Comparison of ENCODE assay signal across 21 cellular contexts in the genomic region with DNA sequence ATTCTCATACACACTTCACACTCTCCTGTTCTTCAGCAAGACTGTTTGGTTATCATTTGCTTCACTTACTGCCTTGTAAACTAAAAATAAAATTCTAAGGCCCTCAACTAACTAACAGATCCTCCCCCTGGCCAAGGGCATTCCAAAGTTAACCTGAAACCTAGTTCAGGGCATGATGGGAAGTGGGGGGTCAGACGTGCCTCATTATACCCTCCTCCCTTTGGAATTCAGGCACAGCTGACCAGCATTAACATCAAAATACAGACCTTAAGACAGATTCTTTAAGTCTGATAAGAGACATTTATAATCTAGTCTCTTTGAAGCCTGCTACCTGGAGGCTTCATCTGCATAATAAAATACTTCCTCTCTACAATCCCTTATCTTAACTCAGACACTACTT.
"Had no signal": no experiment of that assay in that cellular context is flagged by ENCODE, and none has a peak within 500 bp of the region (broad histone marks: within the 10 kb centered on the region; RNA-seq: fewer than 3 reads in every experiment).

No MANE protein-coding gene starts in this region.

- ATAC-seq: activated CD8-positive, alpha-beta memory T cell treated with anti-CD3 and anti-CD28 coated beads, Interleukin-2, amount 10 ng/mL, durations not matched to agents 7 days and 5 days; activated T-helper 17 cell treated with anti-CD3 and anti-CD28 coated beads, Interleukin-2, amount 50 U/mL, for 72 hours; PC-3 had no signal

- H3K27ac Mint-ChIP-seq: activated CD4-positive, alpha-beta T cell treated with anti-CD3 and anti-CD28 coated beads, Interleukin-2, amount 10 ng/mL, durations not matched to agents 24 days and 14 days; activated CD8-positive, alpha-beta memory T cell treated with anti-CD3 and anti-CD28 coated beads, Interleukin-2, amount 10 ng/mL, durations not matched to agents 7 days and 5 days; activated naive CD4-positive, alpha-beta T cell treated with anti-CD3 and anti-CD28 coated beads, Interleukin-2, amount 10 ng/mL, durations not matched to agents 7 days and 5 days; activated naive CD8-positive, alpha-beta T cell treated with anti-CD3 and anti-CD28 coated beads for 36 hours; activated T-helper 17 cell treated with anti-CD3 and anti-CD28 coated beads, Interleukin-2, amount 50 U/mL, for 72 hours; T-helper 1 cell treated with Interleukin-12 subunit alpha and Interleukin-12 subunit beta and Interleukin-4 antibody, amounts not matched to agents 30 μg/mL and 1 μg/mL, for 36 hours had no signal

- DNase-seq: activated CD4-positive, alpha-beta T cell treated with anti-CD3 and anti-CD28 coated beads for 1 hour; activated CD4-positive, alpha-beta T cell treated with anti-CD3 and anti-CD28 coated beads, Interleukin-2, amount 10 ng/mL, durations not matched to agents 24 days and 14 days; activated CD4-positive, alpha-beta T cell treated with anti-CD3 and anti-CD28 coated beads, Interleukin-2, amount 50 U/mL, for 48 hours; activated CD8-positive, alpha-beta memory T cell treated with anti-CD3 and anti-CD28 coated beads, Interleukin-2, amount 10 ng/mL, durations not matched to agents 7 days and 5 days; activated gamma-delta T cell; activated naive CD4-positive, alpha-beta T cell treated with anti-CD3 and anti-CD28 coated beads, Interleukin-2, amount 10 ng/mL, durations not matched to agents 7 days and 5 days; activated naive CD8-positive, alpha-beta T cell treated with anti-CD3 and anti-CD28 coated beads for 36 hours; activated T-cell treated with anti-CD3 and anti-CD28 coated beads, Interleukin-2, amount 50 U/mL, for 48 hours; brain microvascular endothelial cell; MM.1S; NCI-H1105; NCI-H1436; NCI-H1694 treated with DMSO at 0.1 percent for 48 hours; NCI-H2029 treated with DMSO at 0.1 percent for 48 hours; NCI-H446; NCI-H524; PC-3; SHP77 treated with DMSO at 0.1 percent for 48 hours had no signal

- H3K27ac ChIP-seq: brain microvascular endothelial cell, cardiac muscle cell had no signal

- H3K4me3 Mint-ChIP-seq: activated CD4-positive, alpha-beta T cell treated with anti-CD3 and anti-CD28 coated beads, Interleukin-2, amount 10 ng/mL, durations not matched to agents 24 days and 14 days; activated CD8-positive, alpha-beta memory T cell treated with anti-CD3 and anti-CD28 coated beads, Interleukin-2, amount 10 ng/mL, durations not matched to agents 7 days and 5 days; activated naive CD4-positive, alpha-beta T cell treated with anti-CD3 and anti-CD28 coated beads, Interleukin-2, amount 10 ng/mL, durations not matched to agents 7 days and 5 days; activated naive CD8-positive, alpha-beta T cell treated with anti-CD3 and anti-CD28 coated beads for 36 hours; activated T-helper 17 cell treated with anti-CD3 and anti-CD28 coated beads, Interleukin-2, amount 50 U/mL, for 72 hours; T-helper 1 cell treated with Interleukin-12 subunit alpha and Interleukin-12 subunit beta and Interleukin-4 antibody, amounts not matched to agents 30 μg/mL and 1 μg/mL, for 36 hours had no signal

- H3K4me3 ChIP-seq: cardiac muscle cell had no signal

- H3K4me1 Mint-ChIP-seq: activated CD4-positive, alpha-beta T cell treated with anti-CD3 and anti-CD28 coated beads, Interleukin-2, amount 10 ng/mL, durations not matched to agents 24 days and 14 days; activated CD8-positive, alpha-beta memory T cell treated with anti-CD3 and anti-CD28 coated beads, Interleukin-2, amount 10 ng/mL, durations not matched to agents 7 days and 5 days; activated naive CD4-positive, alpha-beta T cell treated with anti-CD3 and anti-CD28 coated beads, Interleukin-2, amount 10 ng/mL, durations not matched to agents 7 days and 5 days; activated naive CD8-positive, alpha-beta T cell treated with anti-CD3 and anti-CD28 coated beads for 36 hours; activated T-helper 17 cell treated with anti-CD3 and anti-CD28 coated beads, Interleukin-2, amount 50 U/mL, for 72 hours had no signal

- H3K36me3 Mint-ChIP-seq: activated CD8-positive, alpha-beta memory T cell treated with anti-CD3 and anti-CD28 coated beads, Interleukin-2, amount 10 ng/mL, durations not matched to agents 7 days and 5 days; activated naive CD4-positive, alpha-beta T cell treated with anti-CD3 and anti-CD28 coated beads, Interleukin-2, amount 10 ng/mL, durations not matched to agents 7 days and 5 days; activated naive CD8-positive, alpha-beta T cell treated with anti-CD3 and anti-CD28 coated beads for 36 hours had no signal

- H3K9me3 Mint-ChIP-seq: activated CD4-positive, alpha-beta T cell treated with anti-CD3 and anti-CD28 coated beads, Interleukin-2, amount 10 ng/mL, durations not matched to agents 24 days and 14 days had no signal

- H3K36me3 ChIP-seq: brain microvascular endothelial cell, cardiac muscle cell had no signal

- H3K27me3 ChIP-seq: brain microvascular endothelial cell, cardiac muscle cell had no signal

- H3K27me3 Mint-ChIP-seq: activated CD4-positive, alpha-beta T cell treated with anti-CD3 and anti-CD28 coated beads, Interleukin-2, amount 10 ng/mL, durations not matched to agents 24 days and 14 days; activated CD8-positive, alpha-beta memory T cell treated with anti-CD3 and anti-CD28 coated beads, Interleukin-2, amount 10 ng/mL, durations not matched to agents 7 days and 5 days; activated naive CD4-positive, alpha-beta T cell treated with anti-CD3 and anti-CD28 coated beads, Interleukin-2, amount 10 ng/mL, durations not matched to agents 7 days and 5 days; activated naive CD8-positive, alpha-beta T cell treated with anti-CD3 and anti-CD28 coated beads for 36 hours; activated T-helper 17 cell treated with anti-CD3 and anti-CD28 coated beads, Interleukin-2, amount 50 U/mL, for 72 hours had no signal
